24 cellular contexts compared by ENCODE assay signal in the genomic region with DNA sequence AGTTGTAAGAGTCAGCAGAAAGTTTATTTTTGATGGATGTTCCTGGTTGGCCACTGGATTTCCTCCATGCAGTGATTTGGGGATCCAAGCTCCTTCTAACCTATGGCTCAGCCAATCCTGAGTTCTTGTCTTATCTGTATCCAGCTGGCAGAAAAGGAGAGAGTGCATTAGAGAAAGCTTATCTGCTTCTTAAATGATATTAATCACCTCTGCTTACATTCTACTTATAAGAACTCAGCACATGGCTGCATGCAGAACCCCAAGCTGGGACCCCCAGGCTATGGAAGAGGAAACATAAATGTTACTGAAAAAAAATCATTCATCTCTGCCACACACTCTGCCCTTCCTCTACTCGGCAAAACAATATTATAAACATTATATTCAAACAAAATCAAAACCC.
"Had no signal": no experiment of that assay in that cellular context is flagged by ENCODE, and none has a peak within 500 bp of the region (broad histone marks: within the 10 kb centered on the region; RNA-seq: fewer than 3 reads in every experiment).

No MANE protein-coding gene starts in this region.

- H3K27ac ChIP-seq: neural progenitor cell, parathyroid adenoma, psoas muscle, right lobe of liver, sigmoid colon, stomach, thoracic aorta, thyroid gland, tibial nerve, upper lobe of left lung, vagina had no signal

- H3K9me3 ChIP-seq: psoas muscle, right lobe of liver, thoracic aorta, thyroid gland, tibial nerve, vagina had no signal

- FAIRE-seq: small intestine, urothelium cell line had no signal

- DNase-seq: natural killer cell; posterior cingulate gyrus; psoas muscle; right cardiac atrium; right lobe of liver; sigmoid colon; small intestine; stimulated activated CD4-positive, alpha-beta T cell treated with anti-CD3 and anti-CD28 coated beads, Interleukin-15, amount 100 ng/mL, for 24 hours; stimulated activated CD4-positive, alpha-beta T cell treated with anti-CD3 and anti-CD28 coated beads, Interleukin-2, amount 100 ng/mL, for 24 hours; stimulated activated CD4-positive, alpha-beta T cell treated with anti-CD3 and anti-CD28 coated beads, Interleukin-2, amount 100 ng/mL, for 48 hours; stimulated activated CD4-positive, alpha-beta T cell treated with anti-CD3 and anti-CD28 coated beads, Interleukin-4, amount 100 ng/mL, for 24 hours; stimulated activated naive B cell treated with anti-CD40 and anti-IgM and Interleukin-4, amounts not matched to agents 10 μg/mL and 1 μg/mL and 100 μg/mL, for 72 hours; stimulated activated naive CD4-positive, alpha-beta T cell treated with Interleukin-2 at 50 U/mL for 16 hours; stomach; thyroid gland; trophoblast cell; upper lobe of left lung had no signal

- H3K27me3 ChIP-seq: neural progenitor cell, right lobe of liver, sigmoid colon, stomach, thyroid gland, tibial nerve, upper lobe of left lung, vagina had no signal

- H3K4me1 ChIP-seq: neural progenitor cell, parathyroid adenoma, psoas muscle, right lobe of liver, sigmoid colon, stomach, thyroid gland, tibial nerve, upper lobe of left lung, vagina had no signal

- ATAC-seq: natural killer cell; psoas muscle; right cardiac atrium; right lobe of liver; stimulated activated effector memory CD8-positive, alpha-beta T cell treated with anti-CD3 and anti-CD28 coated beads, Interleukin-12 subunit alpha, Interleukin-12 subunit beta, amount 100 ng/mL, for 72 hours; stimulated activated naive B cell treated with anti-CD40 and anti-IgM and Interleukin-4, amounts not matched to agents 10 μg/mL and 1 μg/mL and 100 μg/mL, for 72 hours had no signal

- H3K36me3 ChIP-seq: neural progenitor cell, right lobe of liver, sigmoid colon, stomach, thoracic aorta, thyroid gland, tibial nerve, upper lobe of left lung, vagina had no signal

- H3K4me3 ChIP-seq: neural progenitor cell, psoas muscle, right lobe of liver, sigmoid colon, stomach, thoracic aorta, thyroid gland, tibial nerve, upper lobe of left lung, vagina had no signal
